Comparison of ENCODE assay signal across 16 cellular contexts in genomic region chr2:20231159-20231558, GRCh38. TPM values are rescaled to one million over a fixed set of nuclear protein-coding genes. Genes with fewer than 3 reads are reported as not detected.
DNase-seq lines count a peak whose midpoint lies in the region; ATAC-seq, FAIRE-seq and TF ChIP-seq lines count a peak whose summit lies in the region.
"Had no signal": no experiment of that assay in that cellular context is flagged by ENCODE, and none has a peak within 500 bp of the region (broad histone marks: within the 10 kb centered on the region; RNA-seq: fewer than 3 reads in every experiment).

No MANE protein-coding gene starts in this region.

- H3K4me1 ChIP-seq in RWPE2 (ENCODE audit: insufficient read depth, poor library complexity, severe bottlenecking) (peaks cover 40% of the 10 kb centered on the region), small intestine (ENCODE audit: control insufficient read depth in 2 of 2, insufficient read depth in 1 of 2, low read depth in 1 of 2, low read length in 1 of 2) (no peaks in the 10 kb centered on the region), esophagus muscularis mucosa (no peaks in the 10 kb centered on the region)
- H3K4me1 ChIP-seq: left lung, vagina had no signal

- 42 to 77% (median 44%) methylated on average over 6 of the region's 6 CpGs for WGBS in small intestine, 3 donors
- WGBS in esophagus muscularis mucosa = 89% methylated on average over 6 of the region's 6 CpGs

- no peak for TF ChIP-seq CTCF in RWPE2 (IDR thresholded peaks at IDR 0.05; ENCODE audit: poor library complexity, severe bottlenecking)
- no peak for TF ChIP-seq CTCF in esophagus muscularis mucosa (IDR thresholded peaks at IDR 0.05)

- H3K4me3 ChIP-seq in RWPE2 (ENCODE audit: severe bottlenecking) (no peak overlapping the region), small intestine (ENCODE audit: low read depth in 1 of 2, low read length in 2 of 2) (no peak overlapping the region), esophagus muscularis mucosa (no peak overlapping the region)
- H3K4me3 ChIP-seq: left lung, SJSA1, vagina had no signal

- DNase-seq in D341Med (ENCODE audit: low spot score) = peak; percentile 6
- DNase-seq in RWPE2 (ENCODE audit: low spot score) = no peak
- DNase-seq in epidermal melanocyte (ENCODE audit: insufficient read length, low spot score) = peak; percentile 1
- DNase-seq in small intestine = no peak
- DNase-seq in NCI-H2081 treated with DMSO at 0.1 percent for 48 hours (lab: John Stamatoyannopoulos, UW) = no peak
- DNase-seq in esophagus muscularis mucosa (ENCODE audit: extremely low spot score) = no peak
- DNase-seq in activated CD4-positive, alpha-beta T cell treated with anti-CD3 and anti-CD28 coated beads for 48 hours = no peak
- DNase-seq: central memory CD4-positive, alpha-beta T cell; effector memory CD8-positive, alpha-beta T cell; foreskin melanocyte; GDM1 had no signal

- peak; percentile 0; the same call in 2 of the 3 replicates for ATAC-seq in RWPE2 (ENCODE audit: low read depth)
- ATAC-seq in HG03159 (IDR thresholded peaks at IDR 0.05; ENCODE audit: unreplicated experiment) = no peak
- ATAC-seq: effector memory CD8-positive, alpha-beta T cell had no signal

- H3K27ac ChIP-seq in RWPE2 (ENCODE audit: poor library complexity, severe bottlenecking) (peak overlapping the region; percentile 99), small intestine (ENCODE audit: low read depth in 1 of 2, low read length in 1 of 2) (peak overlapping the region; percentile 84 to 87), esophagus muscularis mucosa (replicated peaks in 1 of 4) (no peak overlapping the region)
- H3K27ac ChIP-seq: left lung, SJSA1, vagina had no signal

- FAIRE-seq in small intestine (lab: Jason Lieb, UNC) = no peak

- no peaks in the 10 kb centered on the region for H3K36me3 ChIP-seq in RWPE2 (ENCODE audit: low read depth)
- no peaks in the 10 kb centered on the region for H3K36me3 ChIP-seq in small intestine (ENCODE audit: control insufficient read depth in 2 of 2, insufficient read depth in 2 of 2, low read length in 2 of 2)
- H3K36me3 ChIP-seq in esophagus muscularis mucosa = no peaks in the 10 kb centered on the region
- H3K36me3 ChIP-seq: left lung, SJSA1, vagina had no signal

- intact Hi-C loops in esophagus muscularis mucosa (cut with DNase I) = no loop called here

- no peak for TF ChIP-seq EP300 in esophagus muscularis mucosa (IDR thresholded peaks at IDR 0.05)

- no peaks in the 10 kb centered on the region for H3K27me3 ChIP-seq in RWPE2 (ENCODE audit: insufficient read depth, poor library complexity, severe bottlenecking)
- no peaks in the 10 kb centered on the region for H3K27me3 ChIP-seq in small intestine (ENCODE audit: control insufficient read depth in 2 of 2, insufficient read depth in 2 of 2, low read length in 2 of 2)
- peaks cover 0 to 24% (median 0%) of the 10 kb centered on the region in 4 donors for H3K27me3 ChIP-seq in esophagus muscularis mucosa
- H3K27me3 ChIP-seq: SJSA1, vagina had no signal

- no peaks in the 10 kb centered on the region for H3K9me3 ChIP-seq in RWPE2 (ENCODE audit: severe bottlenecking)
- H3K9me3 ChIP-seq in small intestine (ENCODE audit: control insufficient read depth, low read depth) = no peaks in the 10 kb centered on the region
- no peaks in the 10 kb centered on the region for H3K9me3 ChIP-seq in esophagus muscularis mucosa
- H3K9me3 ChIP-seq: Caco-2, left lung, SJSA1, vagina had no signal

- no peak for TF ChIP-seq POLR2A in esophagus muscularis mucosa (IDR thresholded peaks at IDR 0.05; ENCODE audit: low read depth)

RNA-seq across cellular contexts. Expression of gene SDC1, which starts 6.2 kb away (rescaled TPM):
- 10 to 100 TPM; 36.9 to 89.9 (median 38.9) TPM for polyA plus RNA-seq in small intestine
- total RNA-seq in esophagus muscularis mucosa = 1 to 10 TPM in 1 of 4 donors, under 1 TPM in 3; 0.33 to 1.6 (median 0.47) TPM

Comparison
In these comparisons a context has a peak if more than half of its experiments do, and no peak if none do; other contexts are left out.
1. DNase-seq: peak in D341Med (single experiment) and epidermal melanocyte (single experiment); none in RWPE2 (single experiment), small intestine (single experiment), NCI-H2081 treated with DMSO at 0.1 percent for 48 hours (single experiment), esophagus muscularis mucosa (single experiment) and activated CD4-positive, alpha-beta T cell treated with anti-CD3 and anti-CD28 coated beads for 48 hours (single experiment).
2. H3K27ac ChIP-seq: peak in RWPE2 (single experiment) and small intestine (2 of 2); none in esophagus muscularis mucosa (0 of 4).